ENCODE assay signal across 8 cellular contexts in genomic region chr19:46787331-46788100, GRCh38. TPM values are rescaled to one million over a fixed set of nuclear protein-coding genes. Genes with fewer than 3 reads are reported as not detected.
DNase-seq lines count a peak whose midpoint lies in the region; FAIRE-seq and TF ChIP-seq lines count a peak whose summit lies in the region.

No MANE protein-coding gene starts in this region.

- peak overlapping the region; percentile 13 for H2AFZ ChIP-seq in endothelial cell of umbilical vein (ENCODE audit: low read depth, low read length)

- H3K4me3 ChIP-seq in endothelial cell of umbilical vein (replicated peaks in 1 of 3; ENCODE audit: insufficient read depth in 1 of 3, low read depth in 1 of 3, low read length in 3 of 3), result peak overlapping the region; percentile 60 to 99 (median 89)
- peak overlapping the region; percentile 71 to 72 for H3K4me3 ChIP-seq in testis

- DNase-seq in GF-D8 (lab: John Stamatoyannopoulos, UW) (peak; percentile 23), NAMALWA (ENCODE audit: low spot score) (peak; percentile 36), endothelial cell of umbilical vein (ENCODE audit: low read depth, low spot score) (peak; percentile 64), mucosa of gallbladder (ENCODE audit: low spot score) (peak; percentile 45), testis (peak; percentile 74), foreskin melanocyte (no peak), pons (ENCODE audit: low spot score) (no peak)
- DNase-seq in activated CD4-positive, alpha-beta T cell treated with anti-CD3 and anti-CD28 coated beads, Interleukin-2, amount 50 U/mL, for 48 hours, result peak; percentile 42 to 56

- H4K20me1 ChIP-seq in endothelial cell of umbilical vein (replicated peaks; ENCODE audit: control insufficient read depth, extremely low read depth, insufficient read depth, low read length), result peaks cover 3% of the 10 kb centered on the region

- 0 to 2% methylated on average over 41 to 48 of the region's 74 CpGs for WGBS in testis, 2 donors

- H3K27me3 ChIP-seq in endothelial cell of umbilical vein (ENCODE audit: control insufficient read depth in 2 of 2, insufficient read depth in 2 of 2, low read length in 2 of 2) (no peaks in the 10 kb centered on the region), testis (no peaks in the 10 kb centered on the region)

- TF ChIP-seq POLR2A in endothelial cell of umbilical vein (IDR thresholded peaks at IDR 0.05; ENCODE audit: low read depth, low read length), result no peak
- TF ChIP-seq POLR2A in testis (IDR thresholded peaks at IDR 0.05), result no peak

- CTCF ChIA-PET in endothelial cell of umbilical vein (lab: Charles Lee), result interaction anchor here (1.0 to 6.7 kb wide), 4 partner anchors 32 to 53 kb away, joined by 3 to 63 read pairs (median 20); no protein-coding TSS in a partner anchor

- FAIRE-seq in endothelial cell of umbilical vein (lab: Jason Lieb, UNC), result no peak

- intact Hi-C loops in endothelial cell of umbilical vein (cut with micrococcal nuclease) (loop anchor here (1.0 to 5.0 kb wide), 2 partner anchors 63 to 470 kb away; partner anchors contain the start of genes AP2S1 and CCDC9), testis (cut with DNase I; ENCODE audit: low total_unique reads) (no loop called here)

- peak overlapping the region; percentile 79 for H3K4me2 ChIP-seq in endothelial cell of umbilical vein (ENCODE audit: insufficient read depth, low read length)

- H3K4me1 ChIP-seq in endothelial cell of umbilical vein (ENCODE audit: control insufficient read depth, extremely low read depth, insufficient read depth, low read length) (peaks cover 34% of the 10 kb centered on the region), testis (peaks cover 31% of the 10 kb centered on the region)

- dilution Hi-C loops in endothelial cell of umbilical vein (cut with MboI; ENCODE audit: extremely low pct_ligation_motif_present, low sequenced_read_pairs), result no loop called here

- peak overlapping the region; percentile 98 for H3K27ac ChIP-seq in endothelial cell of umbilical vein (ENCODE audit: insufficient read depth, low read depth, low read length)
- peak overlapping the region; percentile 83 to 87 for H3K27ac ChIP-seq in testis

- H3K9me3 ChIP-seq in endothelial cell of umbilical vein (replicated peaks; ENCODE audit: control insufficient read depth, insufficient read depth, low read length) (no peaks in the 10 kb centered on the region), testis (no peaks in the 10 kb centered on the region)

- TF ChIP-seq CTCF in endothelial cell of umbilical vein (IDR thresholded peaks at IDR 0.05; ENCODE audit: extremely low read depth in 1 of 2, insufficient read depth in 1 of 2, low read depth in 1 of 2, low read length in 2 of 2), result no peak
- TF ChIP-seq CTCF in testis (IDR thresholded peaks at IDR 0.05), result no peak

- H3K79me2 ChIP-seq in endothelial cell of umbilical vein (ENCODE audit: control insufficient read depth, insufficient read depth, low read length), result peaks cover 57% of the 10 kb centered on the region

- no peaks in the 10 kb centered on the region for H3K9me1 ChIP-seq in endothelial cell of umbilical vein (replicated peaks; ENCODE audit: control insufficient read depth, extremely low read depth, insufficient read depth, low read length)

- POLR2A ChIA-PET in endothelial cell of umbilical vein (lab: Charles Lee), result interaction anchor here (0.6 to 2.5 kb wide), 8 partner anchors 9 to 126 kb away, joined by 3 to 24 read pairs (median 4); partner anchors contain the start of gene DACT3

- peak overlapping the region; percentile 94 for H3K9ac ChIP-seq in endothelial cell of umbilical vein (replicated peaks; ENCODE audit: extremely low read depth, insufficient read depth, low read length)

- no TSS peak for BruUV-seq in endothelial cell of umbilical vein (replicated peaks; lab: Mats Ljungman, UMichigan)

- H3K36me3 ChIP-seq in endothelial cell of umbilical vein (ENCODE audit: control insufficient read depth in 2 of 2, extremely low read depth in 1 of 2, insufficient read depth in 2 of 2, low read length in 2 of 2), result peaks cover 1 to 5% of the 10 kb centered on the region in 2 experiments
- no peaks in the 10 kb centered on the region for H3K36me3 ChIP-seq in testis (ENCODE audit: low read depth, missing control alignments)

TF ChIP-seq in endothelial cell of umbilical vein, 7 proteins besides CTCF, POLR2A, EP300 and RAD21:
- TF ChIP-seq EZH2 (IDR thresholded peaks at IDR 0.05; ENCODE audit: borderline replicate concordance, low read depth, low read length, severe bottlenecking), result no peak
- peak; percentile 15 for TF ChIP-seq MAX (IDR thresholded peaks at IDR 0.05; ENCODE audit: insufficient read depth, insufficient read length)
- TF ChIP-seq FOS (IDR thresholded peaks at IDR 0.05; ENCODE audit: borderline replicate concordance, insufficient read depth, low read length), result no peak

RNA-seq across cellular contexts. Expression of gene SLC1A5, which starts 0.9 kb away (rescaled TPM):
- total RNA-seq in endothelial cell of umbilical vein, result 105 and 114 TPM in 2 replicates
- 114 TPM in 2 replicates for polyA plus RNA-seq in endothelial cell of umbilical vein
- 73.3 and 75.0 TPM in 2 replicates for polyA plus RNA-seq in endothelial cell of umbilical vein (2011; cell fraction: cytosol; rRNA removed)
- polyA plus RNA-seq in endothelial cell of umbilical vein (2011; cell fraction: nucleus; rRNA removed), result 43.7 and 51.1 TPM in 2 replicates
- polyA plus RNA-seq in endothelial cell of umbilical vein (2012), result 86.6 and 87.7 TPM in 2 replicates
- polyA minus RNA-seq in endothelial cell of umbilical vein, result 127 and 137 TPM in 2 replicates
- 98.2 TPM for polyA minus RNA-seq in endothelial cell of umbilical vein (2011; cell fraction: cytosol; rRNA and poly(A)+ RNA removed)
- 22.9 and 25.6 TPM in 2 replicates for polyA minus RNA-seq in endothelial cell of umbilical vein (2011; cell fraction: nucleus; rRNA and poly(A)+ RNA removed)
- 105 TPM for total RNA-seq in mucosa of gallbladder
- 10 to 100 TPM; 58.1 to 69.9 TPM for total RNA-seq in testis
- polyA plus RNA-seq in testis (ENCODE audit: insufficient read depth, low read depth, low replicate concordance), result 91.0 TPM

RNA-seq across cellular contexts. Expression of gene STRN4, which starts 41.3 kb away (rescaled TPM):
- total RNA-seq in endothelial cell of umbilical vein (108 and 116 TPM in 2 replicates), mucosa of gallbladder (83.9 TPM), testis (100 to 1,000 TPM; 229 to 308 TPM)
- polyA plus RNA-seq in endothelial cell of umbilical vein (144 and 179 TPM in 2 replicates), testis (ENCODE audit: insufficient read depth, low read depth, low replicate concordance) (213 TPM)
- 87.1 and 114 TPM in 2 replicates for polyA plus RNA-seq in endothelial cell of umbilical vein (2011; cell fraction: cytosol; rRNA removed)
- 179 and 227 TPM in 2 replicates for polyA plus RNA-seq in endothelial cell of umbilical vein (2011; cell fraction: nucleus; rRNA removed)
- 54.6 and 71.2 TPM in 2 replicates for polyA plus RNA-seq in endothelial cell of umbilical vein (2012)
- 86.7 and 114 TPM in 2 replicates for polyA minus RNA-seq in endothelial cell of umbilical vein
- polyA minus RNA-seq in endothelial cell of umbilical vein (2011; cell fraction: cytosol; rRNA and poly(A)+ RNA removed), result 31.5 TPM
- 65.9 and 118 TPM in 2 replicates for polyA minus RNA-seq in endothelial cell of umbilical vein (2011; cell fraction: nucleus; rRNA and poly(A)+ RNA removed)

RNA-seq across cellular contexts. Expression of gene FKRP, which starts 41.7 kb away (rescaled TPM):
- total RNA-seq in endothelial cell of umbilical vein (28.6 and 32.8 TPM in 2 replicates), mucosa of gallbladder (16.3 TPM), testis (10 to 100 TPM; 33.0 to 37.2 TPM)
- polyA plus RNA-seq in endothelial cell of umbilical vein (31.5 and 33.5 TPM in 2 replicates), testis (ENCODE audit: insufficient read depth, low read depth, low replicate concordance) (22.9 TPM)
- 14.6 and 23.7 TPM in 2 replicates for polyA plus RNA-seq in endothelial cell of umbilical vein (2011; cell fraction: cytosol; rRNA removed)
- polyA plus RNA-seq in endothelial cell of umbilical vein (2011; cell fraction: nucleus; rRNA removed), result 49.9 and 63.7 TPM in 2 replicates
- 23.5 and 24.5 TPM in 2 replicates for polyA plus RNA-seq in endothelial cell of umbilical vein (2012)
- polyA minus RNA-seq in endothelial cell of umbilical vein, result 15.9 and 23.2 TPM in 2 replicates
- polyA minus RNA-seq in endothelial cell of umbilical vein (2011; cell fraction: cytosol; rRNA and poly(A)+ RNA removed), result 3.3 TPM
- polyA minus RNA-seq in endothelial cell of umbilical vein (2011; cell fraction: nucleus; rRNA and poly(A)+ RNA removed), result 14.5 and 18.0 TPM in 2 replicates

Comparison
In these comparisons a context has a peak if more than half of its experiments do, and no peak if none do; other contexts are left out.
1. DNase-seq: peak in GF-D8 (single experiment), NAMALWA (single experiment), activated CD4-positive, alpha-beta T cell treated with anti-CD3 and anti-CD28 coated beads, Interleukin-2, amount 50 U/mL, for 48 hours (2 of 2), endothelial cell of umbilical vein (single experiment), mucosa of gallbladder (single experiment) and testis (single experiment); none in foreskin melanocyte (single experiment) and pons (single experiment).